Comparison of ENCODE assay signal across 1 cellular context in genomic region chr2:197145471-197146056, GRCh38.
TF ChIP-seq lines count a peak whose summit lies in the region.

No MANE protein-coding gene starts in this region.

TF ChIP-seq in SK-N-SH treated with all-trans-retinoic acid at 6 μM for 48 hours, 23 proteins besides CTCF, POLR2A, EP300 and RAD21 (continued from another document):
- no peak for TF ChIP-seq PATZ1 (CRISPR knock-in tag; IDR thresholded peaks at IDR 0.05; ENCODE audit: borderline replicate concordance)
- no peak for TF ChIP-seq SNAI2 (CRISPR knock-in tag; IDR thresholded peaks at IDR 0.05)
- no peak for TF ChIP-seq ZC3H10 (CRISPR knock-in tag; IDR thresholded peaks at IDR 0.05)
- no peak for TF ChIP-seq ISL1 (CRISPR knock-in tag; IDR thresholded peaks at IDR 0.05)
